9 cellular contexts compared by ENCODE assay signal in genomic region chr2:56008661-56009411, GRCh38.
DNase-seq lines count a peak whose midpoint lies in the region; ATAC-seq and TF ChIP-seq lines count a peak whose summit lies in the region.
"Had no signal": no experiment of that assay in that cellular context is flagged by ENCODE, and none has a peak within 500 bp of the region (broad histone marks: within the 10 kb centered on the region; RNA-seq: fewer than 3 reads in every experiment).

No MANE protein-coding gene starts in this region.

- 16 to 19% methylated on average over 8 of the region's 8 CpGs for WGBS in thyroid gland, 2 donors

- TF ChIP-seq POLR2A in thyroid gland (IDR thresholded peaks at IDR 0.05), result no peak

- intact Hi-C loops in thyroid gland (cut with DNase I), result no loop called here
- intact Hi-C loops in activated CD4-positive, alpha-beta T cell treated with anti-CD3 and anti-CD28 coated beads for 36 hours (cut with DNase I, micrococcal nuclease), result no loop called here

- no peak overlapping the region for H3K27ac Mint-ChIP-seq in activated CD4-positive, alpha-beta T cell treated with anti-CD3 and anti-CD28 coated beads for 36 hours

- H3K27me3 ChIP-seq in iPS-15b (ENCODE audit: control insufficient read depth, insufficient read depth, low read length) (no peaks in the 10 kb centered on the region), thyroid gland (no peaks in the 10 kb centered on the region)

- H3K27me3 Mint-ChIP-seq in activated CD4-positive, alpha-beta T cell treated with anti-CD3 and anti-CD28 coated beads for 36 hours, result no peaks in the 10 kb centered on the region

- no peaks in the 10 kb centered on the region for H3K36me3 Mint-ChIP-seq in activated CD4-positive, alpha-beta T cell treated with anti-CD3 and anti-CD28 coated beads for 36 hours (ENCODE audit: low read depth)

- no peaks in the 10 kb centered on the region for H3K4me1 Mint-ChIP-seq in activated CD4-positive, alpha-beta T cell treated with anti-CD3 and anti-CD28 coated beads for 36 hours

- no peaks in the 10 kb centered on the region for H3K36me3 ChIP-seq in iPS-15b (ENCODE audit: control insufficient read depth, insufficient read depth, low read length)
- no peaks in the 10 kb centered on the region for H3K36me3 ChIP-seq in thyroid gland

- H3K9me3 ChIP-seq in iPS-15b (ENCODE audit: control insufficient read depth, insufficient read depth, low read length), result no peaks in the 10 kb centered on the region
- H3K9me3 ChIP-seq in thyroid gland, result no peaks in the 10 kb centered on the region

- H3K4me3 Mint-ChIP-seq in activated CD4-positive, alpha-beta T cell treated with anti-CD3 and anti-CD28 coated beads for 36 hours, result no peak overlapping the region

- no peak overlapping the region for H3K9ac ChIP-seq in iPS-15b (ENCODE audit: low read depth, low read length)

- DNase-seq in ACHN (peak; percentile 45), NCI-H128 (lab: John Stamatoyannopoulos, UW; ENCODE audit: unreplicated experiment) (peak; percentile 41), amniotic stem cell (lab: John Stamatoyannopoulos, UW) (peak; percentile 59), thyroid gland (peak; percentile 62 to 63), GM19240 (ENCODE audit: insufficient read length, low spot score) (no peak), GF-D8 (lab: John Stamatoyannopoulos, UW) (no peak)
- no peak for DNase-seq in activated CD4-positive, alpha-beta T cell treated with anti-CD3 and anti-CD28 coated beads for 36 hours
- DNase-seq: DND-41 had no signal

- in situ Hi-C loops in ACHN (cut with HindIII; ENCODE audit: low pct_ligation_motif_present, low pct_unique_long_range_greater_than_20kb, low sequenced_read_pairs), result no loop called here

- no peak overlapping the region for H3K27ac ChIP-seq in thyroid gland

- POLR2A ChIA-PET in activated CD4-positive, alpha-beta T cell treated with anti-CD3 and anti-CD28 coated beads for 36 hours (lab: Charles Lee), result no interaction called here

- TF ChIP-seq CTCF in thyroid gland (IDR thresholded peaks at IDR 0.05), result no peak

- CTCF ChIA-PET in activated CD4-positive, alpha-beta T cell treated with anti-CD3 and anti-CD28 coated beads for 36 hours (lab: Charles Lee), result interaction anchor here (0.7 kb wide), 1 partner anchor 441 kb away, joined by 3 read pairs; no protein-coding TSS in a partner anchor

- H3K4me1 ChIP-seq in iPS-15b (ENCODE audit: control insufficient read depth, insufficient read depth, low read length), result peaks cover 8% of the 10 kb centered on the region
- peaks cover 7 to 11% of the 10 kb centered on the region in 2 donors for H3K4me1 ChIP-seq in thyroid gland

- ATAC-seq in activated CD4-positive, alpha-beta T cell treated with anti-CD3 and anti-CD28 coated beads for 36 hours, result no peak

- no peaks in the 10 kb centered on the region for H3K9me3 Mint-ChIP-seq in activated CD4-positive, alpha-beta T cell treated with anti-CD3 and anti-CD28 coated beads for 36 hours (ENCODE audit: low read depth)

- peak overlapping the region; percentile 19 for H3K4me3 ChIP-seq in iPS-15b (ENCODE audit: low read depth, low read length)
- H3K4me3 ChIP-seq in thyroid gland (replicated peaks in 1 of 3), result no peak overlapping the region

Comparison
In these comparisons a context has a peak if more than half of its experiments do, and no peak if none do; other contexts are left out.
1. DNase-seq: peak in ACHN (single experiment), NCI-H128 (single experiment), amniotic stem cell (single experiment) and thyroid gland (2 of 2); none in activated CD4-positive, alpha-beta T cell treated with anti-CD3 and anti-CD28 coated beads for 36 hours (single experiment), GM19240 (single experiment) and GF-D8 (single experiment).